18 cellular contexts compared by ENCODE assay signal in the genomic region with DNA sequence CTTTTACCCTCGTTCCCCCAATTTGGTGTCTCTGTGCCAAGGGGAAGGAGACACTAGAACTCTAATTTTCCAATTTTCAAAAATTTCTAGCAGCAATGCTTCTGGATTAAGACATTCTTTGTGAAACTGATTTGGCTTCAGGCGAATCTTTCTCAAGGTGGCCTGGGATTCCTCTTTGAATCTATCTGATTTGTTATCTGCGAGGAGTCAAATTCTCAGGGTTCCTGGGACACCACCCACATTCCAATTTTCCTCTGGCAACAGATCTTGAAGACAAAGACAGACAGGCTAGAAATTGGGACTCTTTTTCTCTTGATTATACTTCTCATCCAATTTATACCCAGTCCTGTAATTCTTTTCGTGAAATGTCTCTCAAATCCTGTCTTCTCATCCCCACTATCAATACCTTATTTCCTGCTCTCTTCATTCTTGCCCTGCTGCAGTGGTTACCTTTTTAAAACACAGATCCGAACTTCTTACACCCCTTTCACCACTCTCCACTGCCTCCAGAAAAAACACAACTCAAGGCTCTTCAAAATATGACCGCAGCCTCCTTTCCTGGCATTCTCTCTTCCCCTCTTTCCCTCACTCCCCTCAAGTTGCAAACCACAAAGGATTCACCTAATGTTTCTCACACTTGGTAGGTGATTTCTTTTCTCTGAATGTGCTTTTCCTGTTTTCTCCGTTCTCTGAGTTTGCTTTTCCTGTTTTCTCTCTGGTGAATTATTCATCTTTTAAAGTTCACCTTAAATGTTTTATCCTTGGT. TPM values are rescaled to one million over a fixed set of nuclear protein-coding genes. Genes with fewer than 3 reads are reported as not detected.
A peak's percentile ranks its signal among the peaks of the same experiment; 100 is the strongest.
DNase-seq lines count a peak whose midpoint lies in the region; ATAC-seq and TF ChIP-seq lines count a peak whose summit lies in the region.
"Had no signal": no experiment of that assay in that cellular context is flagged by ENCODE, and none has a peak within 500 bp of the region (broad histone marks: within the 10 kb centered on the region; RNA-seq: fewer than 3 reads in every experiment).

No MANE protein-coding gene starts in this region.

- peaks cover 29 to 64% (median 44%) of the 10 kb centered on the region in 4 donors for H3K4me1 Mint-ChIP-seq in CD4-positive, alpha-beta memory T cell
- peaks cover 78% of the 10 kb centered on the region for H3K4me1 Mint-ChIP-seq in activated T-helper 1 cell treated with anti-CD3 and anti-CD28 coated beads, Interleukin-12 subunit alpha, Interleukin-12 subunit beta, Interleukin-2, Interleukin-4 antibody, amounts not matched to agents 30 ng/mL and 10 ng/mL and 1 ng/mL, durations not matched to agents 14 hours and 24 hours and 36 hours (ENCODE audit: low read depth)
- peaks cover 51% of the 10 kb centered on the region for H3K4me1 Mint-ChIP-seq in neural crest cell

- no peak for TF ChIP-seq POLR2A in suprapubic skin (IDR thresholded peaks at IDR 0.05)

- H3K9me3 ChIP-seq in CD4-positive, alpha-beta memory T cell (ENCODE audit: control insufficient read depth in 1 of 2, low read length in 2 of 2): no peaks in the 10 kb centered on the region
- H3K9me3 ChIP-seq in suprapubic skin: no peaks in the 10 kb centered on the region
- H3K9me3 ChIP-seq: colonic mucosa, esophagus muscularis mucosa, heart right ventricle, vagina had no signal

- H3K27ac Mint-ChIP-seq in CD4-positive, alpha-beta memory T cell: peak overlapping the region in 6 of 7 donors; percentile 5 to 75 (median 34)
- peak overlapping the region; percentile 68 for H3K27ac Mint-ChIP-seq in activated T-helper 1 cell treated with anti-CD3 and anti-CD28 coated beads, Interleukin-12 subunit alpha, Interleukin-12 subunit beta, Interleukin-2, Interleukin-4 antibody, amounts not matched to agents 30 ng/mL and 10 ng/mL and 1 ng/mL, durations not matched to agents 14 hours and 24 hours and 36 hours
- H3K27ac Mint-ChIP-seq in neural crest cell (ENCODE audit: unreplicated experiment): no peak overlapping the region
- H3K27ac Mint-ChIP-seq: natural killer cell had no signal

- no peak for DNase-seq in CD4-positive, alpha-beta memory T cell
- DNase-seq in activated T-helper 1 cell treated with anti-CD3 and anti-CD28 coated beads, Interleukin-12 subunit alpha, Interleukin-12 subunit beta, Interleukin-2, Interleukin-4 antibody, amounts not matched to agents 30 ng/mL and 10 ng/mL and 1 ng/mL, durations not matched to agents 14 hours and 24 hours and 36 hours (ENCODE audit: low spot score): no peak
- DNase-seq in neural crest cell (ENCODE audit: low read depth, low spot score) (no peak), suprapubic skin (ENCODE audit: low spot score in 2 of 2) (no peak), HEK293T (ENCODE audit: extremely low spot score) (no peak)
- DNase-seq: anterior cingulate cortex; colonic mucosa; GF-D8; heart right ventricle; left colon; natural killer cell; NCI-H2029; NCI-H774; stimulated activated CD4-positive, alpha-beta T cell treated with anti-CD3 and anti-CD28 coated beads, Interleukin-1b, Interleukin-23, amount 100 ng/mL, for 48 hours had no signal

- no peak overlapping the region for H3K4me3 ChIP-seq in CD4-positive, alpha-beta memory T cell (ENCODE audit: low read length in 2 of 2)
- H3K4me3 ChIP-seq in GM12875 (ENCODE audit: low read depth, low read length) (peak overlapping the region; percentile 32), suprapubic skin (no peak overlapping the region)
- H3K4me3 ChIP-seq: colonic mucosa, esophagus muscularis mucosa, heart right ventricle, vagina had no signal

- no peak overlapping the region for H3K27ac ChIP-seq in CD4-positive, alpha-beta memory T cell (ENCODE audit: low read depth, low read length)
- no peak overlapping the region for H3K27ac ChIP-seq in suprapubic skin
- H3K27ac ChIP-seq: colonic mucosa, heart right ventricle, vagina had no signal

- CTCF ChIA-PET in CD4-positive, alpha-beta memory T cell (lab: Charles Lee; ENCODE audit: partially characterized antibody): no interaction called here
- CTCF ChIA-PET in HEK293T (lab: Yijun Ruan, JAX): no interaction called here

- peaks cover 4 to 9% of the 10 kb centered on the region in 2 donors for H3K27me3 Mint-ChIP-seq in CD4-positive, alpha-beta memory T cell
- peaks cover 5% of the 10 kb centered on the region for H3K27me3 Mint-ChIP-seq in activated T-helper 1 cell treated with anti-CD3 and anti-CD28 coated beads, Interleukin-12 subunit alpha, Interleukin-12 subunit beta, Interleukin-2, Interleukin-4 antibody, amounts not matched to agents 30 ng/mL and 10 ng/mL and 1 ng/mL, durations not matched to agents 14 hours and 24 hours and 36 hours (ENCODE audit: insufficient read depth)
- H3K27me3 Mint-ChIP-seq in neural crest cell (ENCODE audit: low read depth): peaks cover 20% of the 10 kb centered on the region

- peaks cover 0 to 13% (median 0%) of the 10 kb centered on the region in 8 donors for H3K9me3 Mint-ChIP-seq in CD4-positive, alpha-beta memory T cell
- no peaks in the 10 kb centered on the region for H3K9me3 Mint-ChIP-seq in activated T-helper 1 cell treated with anti-CD3 and anti-CD28 coated beads, Interleukin-12 subunit alpha, Interleukin-12 subunit beta, Interleukin-2, Interleukin-4 antibody, amounts not matched to agents 30 ng/mL and 10 ng/mL and 1 ng/mL, durations not matched to agents 14 hours and 24 hours and 36 hours
- peaks cover 2% of the 10 kb centered on the region for H3K9me3 Mint-ChIP-seq in neural crest cell
- H3K9me3 Mint-ChIP-seq: natural killer cell had no signal

- peaks cover 40% of the 10 kb centered on the region for H3K4me1 ChIP-seq in CD4-positive, alpha-beta memory T cell (ENCODE audit: insufficient read depth, low read length)
- peaks cover 23% of the 10 kb centered on the region for H3K4me1 ChIP-seq in suprapubic skin
- H3K4me1 ChIP-seq: colonic mucosa had no signal

- H3K4me3 Mint-ChIP-seq in CD4-positive, alpha-beta memory T cell: peak overlapping the region in 6 of 8 donors; percentile 2 to 55 (median 36)
- H3K4me3 Mint-ChIP-seq in activated T-helper 1 cell treated with anti-CD3 and anti-CD28 coated beads, Interleukin-12 subunit alpha, Interleukin-12 subunit beta, Interleukin-2, Interleukin-4 antibody, amounts not matched to agents 30 ng/mL and 10 ng/mL and 1 ng/mL, durations not matched to agents 14 hours and 24 hours and 36 hours: peak overlapping the region; percentile 24
- H3K4me3 Mint-ChIP-seq in neural crest cell: peak overlapping the region; percentile 13

- no peaks in the 10 kb centered on the region for H3K27me3 ChIP-seq in CD4-positive, alpha-beta memory T cell (ENCODE audit: insufficient read depth, low read length)
- no peaks in the 10 kb centered on the region for H3K27me3 ChIP-seq in suprapubic skin
- H3K27me3 ChIP-seq: colonic mucosa, esophagus muscularis mucosa, heart right ventricle, vagina had no signal

- TF ChIP-seq CTCF in GM12875 (IDR thresholded peaks at IDR 0.05; ENCODE audit: borderline replicate concordance, insufficient read depth, low read depth, low read length) (no peak), neural crest cell (conservative IDR thresholded peaks at IDR 0.05) (no peak), suprapubic skin (IDR thresholded peaks at IDR 0.05) (no peak)

- POLR2A ChIA-PET in CD4-positive, alpha-beta memory T cell (lab: Charles Lee; ENCODE audit: partially characterized antibody): no interaction called here
- POLR2A ChIA-PET in HEK293T (lab: Yijun Ruan, JAX): no interaction called here

- ATAC-seq in HG03571 (IDR thresholded peaks at IDR 0.05; ENCODE audit: unreplicated experiment): no peak
- ATAC-seq: heart right ventricle, left colon, natural killer cell had no signal

- 61% methylated on average over 7 of the region's 7 CpGs for WGBS in suprapubic skin

- no peaks in the 10 kb centered on the region for H3K36me3 ChIP-seq in CD4-positive, alpha-beta memory T cell (ENCODE audit: insufficient read depth, low read length)
- no peaks in the 10 kb centered on the region for H3K36me3 ChIP-seq in suprapubic skin
- H3K36me3 ChIP-seq: colonic mucosa, esophagus muscularis mucosa, heart right ventricle, vagina had no signal

- intact Hi-C loops in CD4-positive, alpha-beta memory T cell (cut with micrococcal nuclease): loop anchor here (10.0 kb wide), 2 partner anchors 366 to 1646 kb away; partner anchors contain the start of genes BLZF1 and NME7
- intact Hi-C loops in activated T-helper 1 cell treated with anti-CD3 and anti-CD28 coated beads, Interleukin-12 subunit alpha, Interleukin-12 subunit beta, Interleukin-2, Interleukin-4 antibody, amounts not matched to agents 30 ng/mL and 10 ng/mL and 1 ng/mL, durations not matched to agents 14 hours and 24 hours and 36 hours (cut with micrococcal nuclease): loop anchor here (10.0 kb wide), 1 partner anchor 844 kb away; the partner anchor contains the start of gene TADA1

- no peak for TF ChIP-seq EP300 in suprapubic skin (IDR thresholded peaks at IDR 0.05)

- H3K36me3 Mint-ChIP-seq in CD4-positive, alpha-beta memory T cell: peaks cover 0 to 16% of the 10 kb centered on the region in 2 donors
- peaks cover 2% of the 10 kb centered on the region for H3K36me3 Mint-ChIP-seq in activated T-helper 1 cell treated with anti-CD3 and anti-CD28 coated beads, Interleukin-12 subunit alpha, Interleukin-12 subunit beta, Interleukin-2, Interleukin-4 antibody, amounts not matched to agents 30 ng/mL and 10 ng/mL and 1 ng/mL, durations not matched to agents 14 hours and 24 hours and 36 hours (ENCODE audit: low read depth)
- H3K36me3 Mint-ChIP-seq in neural crest cell (ENCODE audit: low read depth): peaks cover 9% of the 10 kb centered on the region

TF ChIP-seq in HEK293T, 16 proteins besides CTCF, POLR2A, EP300 and RAD21 (continues in another document):
- TF ChIP-seq HDGF (IDR thresholded peaks at IDR 0.05; ENCODE audit: borderline replicate concordance) (no peak), FOXM1 (IDR thresholded peaks at IDR 0.05; ENCODE audit: borderline replicate concordance) (no peak), ELF4 (IDR thresholded peaks at IDR 0.05) (no peak), BHLHE40 (IDR thresholded peaks at IDR 0.05; ENCODE audit: borderline replicate concordance) (no peak), FOXA1 (IDR thresholded peaks at IDR 0.05) (no peak), FOXK2 (IDR thresholded peaks at IDR 0.05) (no peak), CTBP1 (IDR thresholded peaks at IDR 0.05; ENCODE audit: borderline replicate concordance) (no peak), NFRKB (IDR thresholded peaks at IDR 0.05) (no peak), ZNF384 (IDR thresholded peaks at IDR 0.05) (no peak), SUZ12 (IDR thresholded peaks at IDR 0.05) (no peak)

RNA-seq across cellular contexts. Expression of gene MPZL1, which starts 2.7 kb away (rescaled TPM):
- 1 to 10 TPM; 5.4 to 7.2 TPM for total RNA-seq in CD4-positive, alpha-beta memory T cell
- polyA plus RNA-seq in CD4-positive, alpha-beta memory T cell: 10 to 100 TPM in 1 of 2 donors, 1 to 10 TPM in 1; 8.6 to 15.8 TPM
- total RNA-seq in activated T-helper 1 cell treated with anti-CD3 and anti-CD28 coated beads, Interleukin-12 subunit alpha, Interleukin-12 subunit beta, Interleukin-2, Interleukin-4 antibody, amounts not matched to agents 30 ng/mL and 10 ng/mL and 1 ng/mL, durations not matched to agents 14 hours and 24 hours and 36 hours: 40.8 and 40.9 TPM in 2 replicates
- total RNA-seq in neural crest cell (113 and 114 TPM in 2 replicates), suprapubic skin (10 to 100 TPM; 37.1 to 52.3 (median 39.9) TPM)
